In the genomic region with DNA sequence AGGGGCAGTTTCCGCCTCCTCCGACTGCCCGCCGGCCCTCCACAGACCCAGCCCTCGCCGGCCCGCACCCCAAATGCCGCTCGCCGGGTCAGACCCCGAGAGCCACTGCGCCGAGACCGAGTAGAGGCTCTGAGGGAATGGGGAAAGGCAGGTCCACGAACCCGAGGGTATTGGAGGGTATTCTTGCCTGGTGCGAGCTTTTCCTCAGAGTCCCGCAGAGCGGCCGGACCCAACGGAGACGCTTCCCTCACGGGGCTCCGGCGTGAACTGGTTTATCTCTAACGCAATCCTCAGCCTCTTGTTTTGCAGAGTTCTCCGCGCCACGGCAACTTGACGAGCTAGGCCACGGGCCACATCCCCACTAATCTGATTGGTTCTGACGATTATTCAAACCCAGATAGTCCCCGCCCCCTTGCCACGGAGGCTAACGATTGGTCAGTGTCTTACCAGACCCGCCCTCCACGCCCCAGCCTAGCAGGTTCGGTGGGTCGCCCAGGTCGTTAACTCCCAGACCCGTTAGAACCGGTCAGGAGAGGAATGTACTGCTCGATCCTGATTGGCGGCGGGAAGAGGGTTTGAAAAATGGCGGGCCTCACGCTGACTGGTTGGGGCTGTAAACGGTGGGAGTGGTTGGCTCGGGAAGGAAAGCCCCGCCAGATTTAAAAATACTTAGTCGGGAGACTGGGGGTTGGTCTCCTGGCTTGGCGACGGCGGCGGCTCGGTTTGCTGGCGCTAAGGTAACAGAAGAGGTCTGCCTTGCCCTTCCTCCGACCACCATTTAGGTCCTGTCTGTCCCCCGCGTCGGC, we compare ENCODE assay signal across 1 cellular context.
A peak's percentile ranks its signal among the peaks of the same experiment; 100 is the strongest.
TF ChIP-seq lines count a peak whose summit lies in the region.

A gene (minus strand): TSS at position 274 of the 806 bp plus-strand sequence. CDS start 709 bp downstream, outside the sequence.

TF ChIP-seq in HepG2, 621 proteins besides CTCF, POLR2A, EP300 and RAD21 (continued from another document and continues in another):
- TF ChIP-seq, protein P1, sequence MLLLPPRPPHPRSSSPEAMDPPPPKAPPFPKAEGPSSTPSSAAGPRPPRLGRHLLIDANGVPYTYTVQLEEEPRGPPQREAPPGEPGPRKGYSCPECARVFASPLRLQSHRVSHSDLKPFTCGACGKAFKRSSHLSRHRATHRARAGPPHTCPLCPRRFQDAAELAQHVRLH (CRISPR knock-in tag; IDR thresholded peaks at IDR 0.05; ENCODE audit: borderline replicate concordance, low read depth) = no peak
- TF ChIP-seq TBX3 (IDR thresholded peaks at IDR 0.05; ENCODE audit: borderline replicate concordance) (no peak), DR1 (CRISPR knock-in tag; IDR thresholded peaks at IDR 0.05) (peak; percentile 80), ZNF180 (CRISPR knock-in tag; IDR thresholded peaks at IDR 0.05; ENCODE audit: borderline replicate concordance, low read depth) (no peak), KAT7 (CRISPR knock-in tag; IDR thresholded peaks at IDR 0.05; ENCODE audit: borderline replicate concordance) (0 out of 2 replicates have a peak, but pooled peaks have one; percentile 55), GFI1 (CRISPR knock-in tag; IDR thresholded peaks at IDR 0.05; ENCODE audit: borderline replicate concordance) (peak; percentile 66; the same call in 1 of the 2 replicates), ZNF761 (CRISPR knock-in tag; conservative IDR thresholded peaks at IDR 0.05) (no peak), TGIF2 (CRISPR knock-in tag; IDR thresholded peaks at IDR 0.05) (peak; percentile 51; the same call in 1 of the 2 replicates), SAFB2 (CRISPR knock-in tag; IDR thresholded peaks at IDR 0.05; ENCODE audit: borderline replicate concordance, low read depth) (peak; percentile 78; the same call in 1 of the 2 replicates), ZNF432 (CRISPR knock-in tag; IDR thresholded peaks at IDR 0.05; ENCODE audit: borderline replicate concordance) (no peak), HNF4G (IDR thresholded peaks at IDR 0.05; ENCODE audit: borderline replicate concordance, low read depth, low read length) (no peak; the same call in 1 of the 2 replicates), HNF4G (CRISPR knock-in tag; IDR thresholded peaks at IDR 0.05; ENCODE audit: borderline replicate concordance, low read depth) (no peak), ZMYM3 (CRISPR knock-in tag; IDR thresholded peaks at IDR 0.05) (no peak), SP1 (IDR thresholded peaks at IDR 0.05) (no peak), SP1 (CRISPR knock-in tag; IDR thresholded peaks at IDR 0.05) (peak; percentile 91), POLR2G (IDR thresholded peaks at IDR 0.05; ENCODE audit: low read depth, low read length) (peak; percentile 95), PRMT3 (CRISPR knock-in tag; IDR thresholded peaks at IDR 0.05; ENCODE audit: borderline replicate concordance, low read depth) (peak; percentile 94), ZSCAN25 (CRISPR knock-in tag; IDR thresholded peaks at IDR 0.05) (no peak), FOXK2 (IDR thresholded peaks at IDR 0.05) (no peak), TOE1 (CRISPR knock-in tag; IDR thresholded peaks at IDR 0.05) (0 out of 2 replicates have a peak, but pooled peaks have one; percentile 81), MYNN (CRISPR knock-in tag; IDR thresholded peaks at IDR 0.05; ENCODE audit: low read depth) (no peak), KAT8 (CRISPR knock-in tag; IDR thresholded peaks at IDR 0.05) (peak; percentile 80), IKZF4 (CRISPR knock-in tag; IDR thresholded peaks at IDR 0.05; ENCODE audit: borderline replicate concordance, low read depth, not compliant biosample characterization) (no peak), NONO (IDR thresholded peaks at IDR 0.05) (no peak), NONO (CRISPR knock-in tag; conservative IDR thresholded peaks at IDR 0.05) (peak; percentile 60; the same call in 1 of the 2 replicates), ZSCAN21 (CRISPR knock-in tag; IDR thresholded peaks at IDR 0.05; ENCODE audit: borderline replicate concordance) (peak; percentile 93), MATR3 (CRISPR knock-in tag; IDR thresholded peaks at IDR 0.05) (no peak), ARNT2 (CRISPR knock-in tag; IDR thresholded peaks at IDR 0.05; ENCODE audit: low read depth) (peak; percentile 99), ZNF282 (IDR thresholded peaks at IDR 0.05; ENCODE audit: partially characterized antibody) (no peak), ATF1 (CRISPR knock-in tag; IDR thresholded peaks at IDR 0.05) (peak; percentile 78), ZC3H4 (CRISPR knock-in tag; IDR thresholded peaks at IDR 0.05; ENCODE audit: borderline replicate concordance) (peak; percentile 60; the same call in 1 of the 2 replicates), SRSF4 (IDR thresholded peaks at IDR 0.05; ENCODE audit: low read depth, low read length, poor library complexity, severe bottlenecking) (no peak), SP5 (CRISPR knock-in tag; IDR thresholded peaks at IDR 0.05; ENCODE audit: borderline replicate concordance, low read depth) (no peak; the same call in 1 of the 2 replicates), POGZ (CRISPR knock-in tag; IDR thresholded peaks at IDR 0.05) (peak; percentile 92), AHR (CRISPR knock-in tag; IDR thresholded peaks at IDR 0.05) (no peak), IRX3 (CRISPR knock-in tag; IDR thresholded peaks at IDR 0.05; ENCODE audit: borderline replicate concordance, low read depth) (peak; percentile 97), MAFG (CRISPR knock-in tag; IDR thresholded peaks at IDR 0.05) (no peak), GABPA (IDR thresholded peaks at IDR 0.05; ENCODE audit: low read depth, low read length) (no peak), GABPA (CRISPR knock-in tag; IDR thresholded peaks at IDR 0.05; ENCODE audit: low read depth) (peak; percentile 48), ZNF777 (CRISPR knock-in tag; IDR thresholded peaks at IDR 0.05) (peak; percentile 44; the same call in 1 of the 2 replicates), DNMT3B (CRISPR knock-in tag; conservative IDR thresholded peaks at IDR 0.05) (no peak), TCF12 (IDR thresholded peaks at IDR 0.05) (no peak), TCF12 (CRISPR knock-in tag; IDR thresholded peaks at IDR 0.05) (no peak), ZKSCAN5 (CRISPR knock-in tag; IDR thresholded peaks at IDR 0.05) (no peak), SMC3 (IDR thresholded peaks at IDR 0.05; ENCODE audit: low read length) (no peak), ZNF562 (CRISPR knock-in tag; IDR thresholded peaks at IDR 0.05; ENCODE audit: borderline replicate concordance) (peak; percentile 87; the same call in 1 of the 2 replicates), ZNF335 (CRISPR knock-in tag; IDR thresholded peaks at IDR 0.05) (no peak), ELF1 (CRISPR knock-in tag; IDR thresholded peaks at IDR 0.05) (0 out of 2 replicates have a peak, but pooled peaks have one; percentile 6), ZBTB7B (CRISPR knock-in tag; IDR thresholded peaks at IDR 0.05) (0 out of 2 replicates have a peak, but pooled peaks have one; percentile 48)
- TF ChIP-seq, protein P2, sequence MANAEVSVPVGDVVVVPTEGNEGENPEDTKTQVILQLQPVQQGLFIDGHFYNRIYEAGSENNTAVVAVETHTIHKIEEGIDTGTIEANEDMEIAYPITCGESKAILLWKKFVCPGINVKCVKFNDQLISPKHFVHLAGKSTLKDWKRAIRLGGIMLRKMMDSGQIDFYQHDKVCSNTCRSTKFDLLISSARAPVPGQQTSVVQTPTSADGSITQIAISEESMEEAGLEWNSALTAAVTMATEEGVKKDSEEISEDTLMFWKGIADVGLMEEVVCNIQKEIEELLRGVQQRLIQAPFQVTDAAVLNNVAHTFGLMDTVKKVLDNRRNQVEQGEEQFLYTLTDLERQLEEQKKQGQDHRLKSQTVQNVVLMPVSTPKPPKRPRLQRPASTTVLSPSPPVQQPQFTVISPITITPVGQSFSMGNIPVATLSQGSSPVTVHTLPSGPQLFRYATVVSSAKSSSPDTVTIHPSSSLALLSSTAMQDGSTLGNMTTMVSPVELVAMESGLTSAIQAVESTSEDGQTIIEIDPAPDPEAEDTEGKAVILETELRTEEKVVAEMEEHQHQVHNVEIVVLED (CRISPR knock-in tag; IDR thresholded peaks at IDR 0.05; ENCODE audit: borderline replicate concordance) = peak; percentile 71; the same call in 1 of the 2 replicates
- TF ChIP-seq, protein P3, sequence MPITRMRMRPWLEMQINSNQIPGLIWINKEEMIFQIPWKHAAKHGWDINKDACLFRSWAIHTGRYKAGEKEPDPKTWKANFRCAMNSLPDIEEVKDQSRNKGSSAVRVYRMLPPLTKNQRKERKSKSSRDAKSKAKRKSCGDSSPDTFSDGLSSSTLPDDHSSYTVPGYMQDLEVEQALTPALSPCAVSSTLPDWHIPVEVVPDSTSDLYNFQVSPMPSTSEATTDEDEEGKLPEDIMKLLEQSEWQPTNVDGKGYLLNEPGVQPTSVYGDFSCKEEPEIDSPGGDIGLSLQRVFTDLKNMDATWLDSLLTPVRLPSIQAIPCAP (CRISPR knock-in tag; IDR thresholded peaks at IDR 0.05; ENCODE audit: low read depth) = no peak
- TF ChIP-seq, protein P4, sequence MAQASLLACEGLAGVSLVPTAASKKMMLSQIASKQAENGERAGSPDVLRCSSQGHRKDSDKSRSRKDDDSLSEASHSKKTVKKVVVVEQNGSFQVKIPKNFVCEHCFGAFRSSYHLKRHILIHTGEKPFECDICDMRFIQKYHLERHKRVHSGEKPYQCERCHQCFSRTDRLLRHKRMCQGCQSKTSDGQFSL (CRISPR knock-in tag; IDR thresholded peaks at IDR 0.05) = no peak
- TF ChIP-seq, protein P5, sequence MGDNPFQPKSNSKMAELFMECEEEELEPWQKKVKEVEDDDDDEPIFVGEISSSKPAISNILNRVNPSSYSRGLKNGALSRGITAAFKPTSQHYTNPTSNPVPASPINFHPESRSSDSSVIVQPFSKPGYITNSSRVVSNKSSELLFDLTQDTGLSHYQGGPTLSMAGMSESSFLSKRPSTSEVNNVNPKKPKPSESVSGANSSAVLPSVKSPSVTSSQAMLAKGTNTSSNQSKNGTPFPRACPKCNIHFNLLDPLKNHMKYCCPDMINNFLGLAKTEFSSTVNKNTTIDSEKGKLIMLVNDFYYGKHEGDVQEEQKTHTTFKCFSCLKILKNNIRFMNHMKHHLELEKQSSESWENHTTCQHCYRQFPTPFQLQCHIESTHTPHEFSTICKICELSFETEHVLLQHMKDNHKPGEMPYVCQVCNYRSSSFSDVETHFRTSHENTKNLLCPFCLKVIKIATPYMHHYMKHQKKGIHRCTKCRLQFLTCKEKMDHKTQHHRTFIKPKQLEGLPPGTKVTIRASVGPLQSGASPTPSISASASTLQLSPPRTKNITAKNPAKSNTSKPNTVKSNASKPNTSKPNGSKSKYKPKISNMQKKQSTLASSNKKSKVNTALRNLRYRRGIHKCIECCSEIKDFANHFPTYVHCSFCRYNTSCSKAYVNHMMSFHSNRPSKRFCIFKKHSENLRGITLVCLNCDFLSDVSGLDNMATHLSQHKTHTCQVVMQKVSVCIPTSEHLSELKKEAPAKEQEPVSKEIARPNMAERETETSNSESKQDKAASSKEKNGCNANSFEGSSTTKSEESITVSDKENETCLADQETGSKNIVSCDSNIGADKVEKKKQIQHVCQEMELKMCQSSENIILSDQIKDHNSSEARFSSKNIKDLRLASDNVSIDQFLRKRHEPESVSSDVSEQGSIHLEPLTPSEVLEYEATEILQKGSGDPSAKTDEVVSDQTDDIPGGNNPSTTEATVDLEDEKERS (CRISPR knock-in tag; IDR thresholded peaks at IDR 0.05) = no peak
- TF ChIP-seq, protein P6, sequence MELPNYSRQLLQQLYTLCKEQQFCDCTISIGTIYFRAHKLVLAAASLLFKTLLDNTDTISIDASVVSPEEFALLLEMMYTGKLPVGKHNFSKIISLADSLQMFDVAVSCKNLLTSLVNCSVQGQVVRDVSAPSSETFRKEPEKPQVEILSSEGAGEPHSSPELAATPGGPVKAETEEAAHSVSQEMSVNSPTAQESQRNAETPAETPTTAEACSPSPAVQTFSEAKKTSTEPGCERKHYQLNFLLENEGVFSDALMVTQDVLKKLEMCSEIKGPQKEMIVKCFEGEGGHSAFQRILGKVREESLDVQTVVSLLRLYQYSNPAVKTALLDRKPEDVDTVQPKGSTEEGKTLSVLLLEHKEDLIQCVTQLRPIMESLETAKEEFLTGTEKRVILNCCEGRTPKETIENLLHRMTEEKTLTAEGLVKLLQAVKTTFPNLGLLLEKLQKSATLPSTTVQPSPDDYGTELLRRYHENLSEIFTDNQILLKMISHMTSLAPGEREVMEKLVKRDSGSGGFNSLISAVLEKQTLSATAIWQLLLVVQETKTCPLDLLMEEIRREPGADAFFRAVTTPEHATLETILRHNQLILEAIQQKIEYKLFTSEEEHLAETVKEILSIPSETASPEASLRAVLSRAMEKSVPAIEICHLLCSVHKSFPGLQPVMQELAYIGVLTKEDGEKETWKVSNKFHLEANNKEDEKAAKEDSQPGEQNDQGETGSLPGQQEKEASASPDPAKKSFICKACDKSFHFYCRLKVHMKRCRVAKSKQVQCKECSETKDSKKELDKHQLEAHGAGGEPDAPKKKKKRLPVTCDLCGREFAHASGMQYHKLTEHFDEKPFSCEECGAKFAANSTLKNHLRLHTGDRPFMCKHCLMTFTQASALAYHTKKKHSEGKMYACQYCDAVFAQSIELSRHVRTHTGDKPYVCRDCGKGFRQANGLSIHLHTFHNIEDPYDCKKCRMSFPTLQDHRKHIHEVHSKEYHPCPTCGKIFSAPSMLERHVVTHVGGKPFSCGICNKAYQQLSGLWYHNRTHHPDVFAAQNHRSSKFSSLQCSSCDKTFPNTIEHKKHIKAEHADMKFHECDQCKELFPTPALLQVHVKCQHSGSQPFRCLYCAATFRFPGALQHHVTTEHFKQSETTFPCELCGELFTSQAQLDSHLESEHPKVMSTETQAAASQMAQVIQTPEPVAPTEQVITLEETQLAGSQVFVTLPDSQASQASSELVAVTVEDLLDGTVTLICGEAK (IDR thresholded peaks at IDR 0.05) = no peak
- TF ChIP-seq, protein P6 (CRISPR knock-in tag; IDR thresholded peaks at IDR 0.05) = peak; percentile 80; the same call in 1 of the 2 replicates
